In the genomic region with DNA sequence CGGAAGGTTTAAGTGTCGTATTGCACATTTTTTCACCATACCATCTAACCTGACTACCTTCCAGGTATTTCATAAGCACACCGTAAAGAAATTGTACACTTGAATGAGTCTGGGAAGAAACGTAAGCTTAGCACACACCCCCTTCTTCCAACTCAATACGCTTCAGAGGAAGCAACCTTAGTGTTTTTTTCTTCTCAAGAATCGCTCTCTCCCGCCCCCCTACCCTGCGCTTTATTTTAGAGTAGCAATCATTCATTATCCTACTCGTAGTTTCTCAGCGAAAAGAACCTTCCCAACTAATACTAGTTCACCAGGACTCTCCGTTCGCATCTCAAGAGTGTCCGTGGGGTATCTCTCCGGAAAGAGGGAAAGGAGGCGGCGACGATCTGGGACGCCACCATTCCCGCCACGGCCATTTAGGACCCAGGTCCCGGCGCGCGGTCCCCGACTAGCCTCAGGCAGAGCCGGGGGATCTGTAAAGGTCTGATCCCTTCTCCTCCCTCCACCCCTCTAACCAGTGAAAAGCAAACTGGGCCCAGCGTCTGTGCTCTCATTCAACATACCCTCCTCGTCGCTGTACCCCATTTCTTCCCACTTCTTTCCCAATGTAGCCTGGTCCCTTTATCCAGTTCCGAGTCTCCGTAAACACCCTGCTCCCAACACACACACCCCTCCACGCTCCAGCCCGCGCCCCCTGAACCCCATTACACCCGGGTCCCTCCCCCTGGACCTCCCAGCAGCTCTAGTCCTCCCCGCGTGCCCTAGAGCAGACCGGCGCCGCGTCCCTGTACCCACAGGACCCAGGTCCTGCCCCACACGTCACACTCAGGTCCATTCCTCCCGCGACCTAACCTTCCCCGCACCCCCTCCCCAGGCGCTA, we compare ENCODE assay signal across 8 cellular contexts. TPM values are rescaled to one million over a fixed set of nuclear protein-coding genes. Genes with fewer than 3 reads are reported as not detected.
DNase-seq lines count a peak whose midpoint lies in the region; ATAC-seq, FAIRE-seq and TF ChIP-seq lines count a peak whose summit lies in the region.

No MANE protein-coding gene starts in this region.

- H3K9me3 ChIP-seq in kidney (ENCODE audit: control insufficient read depth in 1 of 2, low read length in 2 of 2), result no peaks in the 10 kb centered on the region

- no peaks in the 10 kb centered on the region for H3K4me1 ChIP-seq in kidney (ENCODE audit: control insufficient read depth in 1 of 2, insufficient read depth in 1 of 2, low read depth in 1 of 2, low read length in 2 of 2)

- ATAC-seq in HG02938 (IDR thresholded peaks at IDR 0.05; ENCODE audit: unreplicated experiment), result peak; percentile 46
- no peak for ATAC-seq in GM18517 (IDR thresholded peaks at IDR 0.05; ENCODE audit: unreplicated experiment)

- peak overlapping the region; percentile 86 for H3K4me3 ChIP-seq in AG09309 (ENCODE audit: control insufficient read depth, low read depth, low read length)
- peak overlapping the region; percentile 97 for H3K4me3 ChIP-seq in GM12864 (ENCODE audit: low read depth, low read length)
- H3K4me3 ChIP-seq in cardiac fibroblast (replicated peaks in 1 of 2; ENCODE audit: low read depth in 2 of 2, low read length in 2 of 2), result peak overlapping the region; percentile 92 to 93
- peak overlapping the region; percentile 81 to 100 for H3K4me3 ChIP-seq in kidney (ENCODE audit: low read length in 2 of 2)

- intact Hi-C loops in kidney (cut with DNase I), result no loop called here

- peak overlapping the region; percentile 56 to 89 for H3K27ac ChIP-seq in kidney (ENCODE audit: low read depth in 2 of 2, low read length in 2 of 2)

- DNase-seq in AG09309 (ENCODE audit: low read depth), result no peak
- DNase-seq in GM12864 (ENCODE audit: low read depth), result no peak
- peak; percentile 7 for DNase-seq in NOMO-1 treated with DMSO at 0.1 percent for 48 hours (lab: John Stamatoyannopoulos, UW; ENCODE audit: unreplicated experiment)
- peak; percentile 27 to 35 for DNase-seq in cardiac fibroblast (ENCODE audit: low read depth in 2 of 2)
- DNase-seq in kidney, result no peak
- DNase-seq in stimulated activated CD8-positive, alpha-beta memory T cell treated with anti-CD3 and anti-CD28 coated beads, Interleukin-4, amount 100 ng/mL, for 48 hours, result peak; percentile 44

- H3K36me3 ChIP-seq in kidney (ENCODE audit: control insufficient read depth in 1 of 2, insufficient read depth in 2 of 2, low read length in 2 of 2), result no peaks in the 10 kb centered on the region

- H3K9ac ChIP-seq in kidney (ENCODE audit: low read length in 2 of 2), result peak overlapping the region; percentile 65 to 94

- TF ChIP-seq CTCF in AG09309 (IDR thresholded peaks at IDR 0.05; ENCODE audit: control insufficient read depth, insufficient read depth, low read depth, low read length, missing control alignments) (no peak), GM12864 (IDR thresholded peaks at IDR 0.05; ENCODE audit: low read depth, low read length, missing control alignments) (no peak), cardiac fibroblast (IDR thresholded peaks at IDR 0.05; ENCODE audit: low read depth, low read length) (no peak), kidney (IDR thresholded peaks at IDR 0.05; ENCODE audit: borderline replicate concordance, extremely low read depth, insufficient read depth) (no peak)

- FAIRE-seq in kidney (lab: Jason Lieb, UNC), result no peak

RNA-seq across cellular contexts. Expression of gene MYOZ1, which starts 16.0 kb away (rescaled TPM):
- 3.5 TPM for total RNA-seq in kidney
- polyA plus RNA-seq in kidney (ENCODE audit: insufficient read depth, low read depth, low replicate concordance), result 9.2 TPM

RNA-seq across cellular contexts. Expression of gene SYNPO2L, which starts 30.6 kb away (rescaled TPM):
- 0.38 TPM for total RNA-seq in kidney
- 0.15 TPM for polyA plus RNA-seq in kidney (ENCODE audit: insufficient read depth, low read depth, low replicate concordance)

RNA-seq across cellular contexts. Expression of gene USP54, which starts 34.1 kb away (rescaled TPM):
- 46.9 TPM for total RNA-seq in kidney
- 5.8 TPM for polyA plus RNA-seq in kidney (ENCODE audit: insufficient read depth, low read depth, low replicate concordance)

Comparison
In these comparisons a context has a peak if more than half of its experiments do, and no peak if none do; other contexts are left out.
1. DNase-seq: peak in NOMO-1 treated with DMSO at 0.1 percent for 48 hours (single experiment), cardiac fibroblast (2 of 2) and stimulated activated CD8-positive, alpha-beta memory T cell treated with anti-CD3 and anti-CD28 coated beads, Interleukin-4, amount 100 ng/mL, for 48 hours (single experiment); none in AG09309 (single experiment), GM12864 (single experiment) and kidney (single experiment).
2. Peak in every context shown above with its lines, with median percentiles within 50 percentile points of each other: H3K4me3 ChIP-seq.